In genomic region chr1:61083799-61084385, GRCh38 we compare ENCODE assay signal across 1 cellular context.
A peak's percentile ranks its signal among the peaks of the same experiment; 100 is the strongest.
TF ChIP-seq lines count a peak whose summit lies in the region.

No MANE protein-coding gene starts in this region.

TF ChIP-seq in K562, 482 proteins besides CTCF, POLR2A, EP300 and RAD21 (continued from another document):
- TF ChIP-seq BRD4 (IDR thresholded peaks at IDR 0.05) (peak; percentile 85; the same call in 1 of the 2 replicates), AFF1 (IDR thresholded peaks at IDR 0.05; ENCODE audit: low read depth in 1 of 2, partially characterized antibody in 2 of 2) (peak in 1 of 2 experiments; percentile 17), ATF3 (IDR thresholded peaks at IDR 0.05) (no peak), ATF3 (CRISPR knock-in tag; conservative IDR thresholded peaks at IDR 0.05) (no peak), MLLT1 (IDR thresholded peaks at IDR 0.05) (peak in 1 of 2 experiments; percentile 42; a peak in 1 of 4 replicates), RBBP5 (IDR thresholded peaks at IDR 0.05; ENCODE audit: borderline replicate concordance, insufficient read depth, low read length, poor library complexity, severe bottlenecking) (peak; percentile 52), NRF1 (conservative IDR thresholded peaks at IDR 0.05 in 1 of 2, IDR thresholded peaks at IDR 0.05 in 1 of 2) (peak in 1 of 2 experiments; percentile 34; a peak in 2 of 4 replicates), SP2 (IDR thresholded peaks at IDR 0.05; ENCODE audit: extremely low read depth, low read depth, low read length, poor library complexity, severe bottlenecking) (no peak)
TF ChIP-seq in K562: peak in this region for 9.
